In genomic region chr10:124647421-124648130, GRCh38 we compare ENCODE assay signal across 8 cellular contexts.
A peak's percentile ranks its signal among the peaks of the same experiment; 100 is the strongest.
DNase-seq lines count a peak whose midpoint lies in the region; ATAC-seq lines count a peak whose summit lies in the region.

No MANE protein-coding gene starts in this region.

- H3K36me3 ChIP-seq in adipocyte (ENCODE audit: control insufficient read depth, insufficient read depth, low read length, severe bottlenecking), result peaks cover 1% of the 10 kb centered on the region

- peaks cover 56 to 72% (median 62%) of the 10 kb centered on the region in 3 donors for H3K27me3 Mint-ChIP-seq in immature natural killer cell (ENCODE audit: low read depth in 3 of 3)

- no peaks in the 10 kb centered on the region for H3K27me3 ChIP-seq in adipocyte (replicated peaks; ENCODE audit: control insufficient read depth, insufficient read depth, low read length)

- no peak overlapping the region for H3K9ac ChIP-seq in adipocyte (ENCODE audit: low read length)

- in situ Hi-C loops in SK-MEL-5 (cut with HindIII; ENCODE audit: low pct_unique_long_range_greater_than_20kb, low sequenced_read_pairs), result no loop called here

- H3K4me3 Mint-ChIP-seq in immature natural killer cell, result peak overlapping the region; percentile 79 to 84 (median 83)

- H3K9me3 ChIP-seq in adipocyte (ENCODE audit: control insufficient read depth, low read length), result no peaks in the 10 kb centered on the region

- H3K9me3 Mint-ChIP-seq in immature natural killer cell, result peaks cover 0 to 2% (median 0%) of the 10 kb centered on the region in 6 donors

- no peak overlapping the region for H3K4me3 ChIP-seq in adipocyte (ENCODE audit: low read length)

- peak; percentile 49 for DNase-seq in NCI-H146 (lab: John Stamatoyannopoulos, UW)
- no peak for DNase-seq in NCI-H146 treated with DMSO at 0.1 percent for 48 hours (lab: John Stamatoyannopoulos, UW; ENCODE audit: unreplicated experiment)
- DNase-seq in SK-MEL-5 (ENCODE audit: low read depth, low spot score), result peak; percentile 69
- peak; percentile 34 for DNase-seq in adipocyte (ENCODE audit: low read depth)
- DNase-seq in immature natural killer cell, result peak; percentile 80 to 83 (median 83)
- peak; percentile 39 to 60 for DNase-seq in stimulated activated CD4-positive, alpha-beta T cell treated with anti-CD3 and anti-CD28 coated beads, Interleukin-4, amount 100 ng/mL, for 4 hours
- no peak for DNase-seq in NCI-H2081 treated with DMSO at 0.1 percent for 48 hours (lab: John Stamatoyannopoulos, UW)

- H3K4me1 Mint-ChIP-seq in immature natural killer cell, result peaks cover 97 to 100% of the 10 kb centered on the region in 2 donors

- ATAC-seq in HG02973 (IDR thresholded peaks at IDR 0.05; ENCODE audit: unreplicated experiment), result peak; percentile 62

- H3K27ac Mint-ChIP-seq in immature natural killer cell, result peak overlapping the region; percentile 99 to 100 (median 100)

- H3K4me1 ChIP-seq in adipocyte (ENCODE audit: control insufficient read depth, insufficient read depth, low read length), result peaks cover 41% of the 10 kb centered on the region

- peaks cover 3 to 10% (median 4%) of the 10 kb centered on the region in 3 donors for H3K36me3 Mint-ChIP-seq in immature natural killer cell

Comparison
In these comparisons a context has a peak if more than half of its experiments do, and no peak if none do; other contexts are left out.
1. DNase-seq: peak in NCI-H146 (single experiment), SK-MEL-5 (single experiment), adipocyte (single experiment), immature natural killer cell (3 of 3) and stimulated activated CD4-positive, alpha-beta T cell treated with anti-CD3 and anti-CD28 coated beads, Interleukin-4, amount 100 ng/mL, for 4 hours (2 of 2); none in NCI-H146 treated with DMSO at 0.1 percent for 48 hours (single experiment) and NCI-H2081 treated with DMSO at 0.1 percent for 48 hours (single experiment).